Comparison of ENCODE assay signal across 9 cellular contexts in the genomic region with DNA sequence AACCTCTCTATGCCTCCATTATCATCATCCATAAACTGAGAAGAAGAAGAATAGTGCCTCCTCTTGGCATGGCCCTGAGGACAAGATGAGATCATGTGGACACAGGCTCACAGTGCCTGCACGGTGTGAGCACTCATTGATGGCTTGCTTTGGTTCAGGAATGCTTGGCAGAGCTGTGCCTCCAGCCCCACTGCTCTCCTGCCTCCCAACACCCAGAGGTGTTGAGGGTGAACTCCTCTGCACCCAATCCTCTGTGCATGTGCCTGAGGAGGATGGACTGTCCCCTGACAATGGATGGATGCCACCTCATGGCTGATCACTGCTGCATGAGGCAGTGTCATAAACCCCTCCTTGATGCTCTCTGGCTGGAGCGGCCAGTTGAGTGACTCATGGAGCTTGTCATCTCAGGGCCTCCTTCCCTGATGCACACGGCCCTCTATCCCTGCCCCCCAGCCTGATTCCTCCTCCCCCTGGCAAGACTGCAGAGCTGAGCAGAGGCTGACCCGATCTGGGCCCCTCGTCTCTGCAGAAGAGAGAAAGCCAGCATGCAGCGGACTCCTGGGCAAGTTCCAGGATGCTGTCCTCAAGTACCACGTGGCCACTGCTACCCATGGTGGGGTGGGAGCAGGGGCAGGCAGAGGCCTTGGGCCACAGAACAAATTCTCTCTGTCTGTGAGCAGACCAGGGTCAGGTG.
DNase-seq lines count a peak whose midpoint lies in the region; ATAC-seq, FAIRE-seq and TF ChIP-seq lines count a peak whose summit lies in the region.
"Had no signal": no experiment of that assay in that cellular context is flagged by ENCODE, and none has a peak within 500 bp of the region (broad histone marks: within the 10 kb centered on the region; RNA-seq: fewer than 3 reads in every experiment).

No MANE protein-coding gene starts in this region.

- no TSS peak for BruUV-seq in Panc1 (replicated peaks; lab: Mats Ljungman, UMichigan)

- H3K27ac ChIP-seq in Panc1 (ENCODE audit: low read length) (peak overlapping the region; percentile 88), temporal lobe (ENCODE audit: low read depth, low read length) (peak overlapping the region; percentile 3)
- H3K27ac ChIP-seq: ovary had no signal

- peaks cover 77% of the 10 kb centered on the region for H3K4me1 ChIP-seq in Panc1 (ENCODE audit: control insufficient read depth, insufficient read depth, low read length)

- peak; percentile 51 for DNase-seq in activated CD8-positive, alpha-beta memory T cell treated with anti-CD3 and anti-CD28 coated beads, Interleukin-2, amount 50 U/mL, for 48 hours
- no peak for DNase-seq in activated CD8-positive, alpha-beta memory T cell treated with anti-CD3 and anti-CD28 coated beads for 24 hours
- DNase-seq in Panc1 (ENCODE audit: low read depth, low spot score) (peak; percentile 86), frontal cortex (ENCODE audit: low spot score in 2 of 2) (peak; percentile 13 to 41), inferior parietal cortex (ENCODE audit: extremely low spot score) (no peak)

- H3K27me3 ChIP-seq in Panc1 (ENCODE audit: control insufficient read depth, insufficient read depth, low read length): no peaks in the 10 kb centered on the region
- H3K27me3 ChIP-seq: ovary had no signal

- no peaks in the 10 kb centered on the region for H3K36me3 ChIP-seq in Panc1 (ENCODE audit: control insufficient read depth, insufficient read depth, low read length)
- H3K36me3 ChIP-seq: ovary had no signal

- no peak for FAIRE-seq in frontal cortex (lab: Jason Lieb, UNC)

- intact Hi-C loops in Panc1 (cut with micrococcal nuclease; ENCODE audit: unreplicated experiment): loop anchor here (5.0 kb wide), 2 partner anchors 126 to 141 kb away; no protein-coding TSS in a partner anchor

- H3K4me3 ChIP-seq in Panc1 (ENCODE audit: low read depth in 2 of 2, low read length in 2 of 2): no peak overlapping the region
- H3K4me3 ChIP-seq: ovary had no signal

- no peaks in the 10 kb centered on the region for H3K9me3 ChIP-seq in Panc1 (ENCODE audit: control insufficient read depth, insufficient read depth, low read depth, low read length)
- H3K9me3 ChIP-seq: ovary had no signal

- POLR2A ChIA-PET in Panc1 (lab: Charles Lee): no interaction called here

- peak; percentile 77 for ATAC-seq in Panc1
- no peak for ATAC-seq in GM18520 (IDR thresholded peaks at IDR 0.05; ENCODE audit: unreplicated experiment)
- no peak for ATAC-seq in GM18861 (IDR thresholded peaks at IDR 0.05; ENCODE audit: unreplicated experiment)

- CTCF ChIA-PET in Panc1 (lab: Charles Lee): interaction anchor here (0.7 to 0.9 kb wide), 2 partner anchors 13 to 19 kb away, joined by 3 read pairs; no protein-coding TSS in a partner anchor

- TF ChIP-seq CTCF in Panc1 (IDR thresholded peaks at IDR 0.05): no peak

- in situ Hi-C loops in Panc1 (cut with HindIII; ENCODE audit: low pct_unique_long_range_greater_than_20kb, low sequenced_read_pairs): no loop called here

Comparison
In these comparisons a context has a peak if more than half of its experiments do, and no peak if none do; other contexts are left out.
1. DNase-seq: peak in activated CD8-positive, alpha-beta memory T cell treated with anti-CD3 and anti-CD28 coated beads, Interleukin-2, amount 50 U/mL, for 48 hours (single experiment), Panc1 (single experiment) and frontal cortex (2 of 2); none in activated CD8-positive, alpha-beta memory T cell treated with anti-CD3 and anti-CD28 coated beads for 24 hours (single experiment) and inferior parietal cortex (single experiment).